ENCODE assay signal across 8 cellular contexts in the genomic region with DNA sequence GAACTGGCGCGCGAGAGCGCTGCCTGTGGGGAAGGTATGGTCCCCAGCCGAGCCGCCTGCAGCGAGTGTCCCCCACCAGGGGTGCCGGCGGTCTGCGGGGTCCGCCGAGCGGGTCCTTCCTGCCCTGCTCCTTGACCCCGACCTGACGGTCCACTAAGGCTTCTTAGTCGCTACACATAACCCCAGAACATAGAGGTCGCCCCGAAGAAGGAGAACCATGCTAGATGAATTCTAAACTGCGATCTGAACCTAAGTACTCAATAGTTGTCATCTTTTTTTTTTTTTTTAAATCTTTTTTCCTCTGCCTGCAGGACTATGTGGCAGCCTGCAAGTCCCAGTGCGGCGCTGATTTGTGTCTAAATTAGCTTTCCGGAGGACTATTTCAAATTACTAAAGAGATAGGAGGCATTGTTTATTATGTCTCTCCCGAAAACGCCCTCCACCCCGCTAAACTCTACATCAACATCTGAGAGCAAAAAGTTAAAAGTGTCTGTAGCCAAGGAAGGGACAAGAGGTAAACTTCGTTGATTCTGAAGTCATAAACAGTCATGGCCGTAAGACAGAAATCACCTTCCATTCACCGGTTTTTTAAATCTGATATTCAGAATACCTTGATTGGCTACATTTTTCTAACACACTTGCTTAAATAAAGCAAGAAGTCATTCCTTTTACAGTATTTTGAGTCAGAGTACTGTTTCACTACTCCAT. TPM values are rescaled to one million over a fixed set of nuclear protein-coding genes. Genes with fewer than 3 reads are reported as not detected.
DNase-seq lines count a peak whose midpoint lies in the region; ATAC-seq and TF ChIP-seq lines count a peak whose summit lies in the region.

No MANE protein-coding gene starts in this region.

- H3K27me3 ChIP-seq in BE2C: peaks cover 4% of the 10 kb centered on the region

- H3K9me3 ChIP-seq in BE2C: no peaks in the 10 kb centered on the region

- intact Hi-C loops in activated CD4-positive, alpha-beta memory T cell treated with anti-CD3 and anti-CD28 coated beads for 36 hours (cut with micrococcal nuclease): loop anchor here (1.0 to 5.0 kb wide), 4 partner anchors 49 to 639 kb away; partner anchors contain the start of genes FAM20B, RALGPS2 and SOAT1
- intact Hi-C loops in head of caudate nucleus (cut with DNase I): loop anchor here (5.0 to 10.0 kb wide), 4 partner anchors 71 to 284 kb away; partner anchors contain the start of genes SOAT1 and TOR3A

- no peaks in the 10 kb centered on the region for H3K4me1 ChIP-seq in BE2C

- TF ChIP-seq CTCF in BE2C (IDR thresholded peaks at IDR 0.05; ENCODE audit: low read depth, low read length) (no peak), retinal pigment epithelial cell (conservative IDR thresholded peaks at IDR 0.05; ENCODE audit: low read depth, low read length) (peak; percentile 1)

- H3K4me1 Mint-ChIP-seq in activated CD4-positive, alpha-beta memory T cell treated with anti-CD3 and anti-CD28 coated beads for 36 hours (ENCODE audit: low read depth): peaks cover 12% of the 10 kb centered on the region

- H3K9me3 Mint-ChIP-seq in activated CD4-positive, alpha-beta memory T cell treated with anti-CD3 and anti-CD28 coated beads for 36 hours: no peaks in the 10 kb centered on the region

- no peaks in the 10 kb centered on the region for H3K36me3 ChIP-seq in BE2C

- ATAC-seq in GM19035 (IDR thresholded peaks at IDR 0.05; ENCODE audit: unreplicated experiment) (peak; percentile 29), HG03521 (IDR thresholded peaks at IDR 0.05; ENCODE audit: unreplicated experiment) (peak; percentile 10)

- POLR2A ChIA-PET in activated CD4-positive, alpha-beta memory T cell treated with anti-CD3 and anti-CD28 coated beads for 36 hours (lab: Charles Lee): interaction anchor here (0.8 to 1.6 kb wide), 5 partner anchors 18 to 340 kb away, joined by 3 to 4 read pairs (median 3); partner anchors contain the start of genes SOAT1 and TOR3A

- DNase-seq in BE2C (no peak), head of caudate nucleus (peak in 25 of 42 donors; percentile 4 to 61 (median 21)), retinal pigment epithelial cell (ENCODE audit: low read depth) (no peak), LoVo (ENCODE audit: low spot score) (no peak)
- peak; percentile 10 for DNase-seq in activated CD4-positive, alpha-beta memory T cell treated with anti-CD3 and anti-CD28 coated beads for 36 hours
- DNase-seq in stimulated activated CD4-positive, alpha-beta T cell treated with anti-CD3 and anti-CD28 coated beads, Interleukin-4, amount 100 ng/mL, for 24 hours: no peak

- H3K36me3 Mint-ChIP-seq in activated CD4-positive, alpha-beta memory T cell treated with anti-CD3 and anti-CD28 coated beads for 36 hours: no peaks in the 10 kb centered on the region

- H3K27me3 Mint-ChIP-seq in activated CD4-positive, alpha-beta memory T cell treated with anti-CD3 and anti-CD28 coated beads for 36 hours: no peaks in the 10 kb centered on the region

- peak overlapping the region; percentile 95 for H3K4me3 Mint-ChIP-seq in activated CD4-positive, alpha-beta memory T cell treated with anti-CD3 and anti-CD28 coated beads for 36 hours

- CTCF ChIA-PET in activated CD4-positive, alpha-beta memory T cell treated with anti-CD3 and anti-CD28 coated beads for 36 hours (lab: Charles Lee): interaction anchor here (1.0 to 6.8 kb wide), 3 partner anchors 114 to 448 kb away, joined by 5 to 75 read pairs (median 6); partner anchors contain the start of gene TOR3A

- H3K4me3 ChIP-seq in BE2C (ENCODE audit: low read depth, low read length) (peak overlapping the region; percentile 90), retinal pigment epithelial cell (ENCODE audit: low read length) (peak overlapping the region; percentile 91)

- H3K27ac Mint-ChIP-seq in activated CD4-positive, alpha-beta memory T cell treated with anti-CD3 and anti-CD28 coated beads for 36 hours: peak overlapping the region; percentile 100

RNA-seq across cellular contexts. Expression of gene AXDND1, which starts 0.5 kb away (rescaled TPM):
- polyA plus RNA-seq in BE2C (2012; ENCODE audit: insufficient read depth, insufficient read length, low read depth): not detected
- under 1 TPM; 0.48 to 0.51 TPM for total RNA-seq in activated CD4-positive, alpha-beta memory T cell treated with anti-CD3 and anti-CD28 coated beads for 36 hours

Comparison
In these comparisons a context has a peak if more than half of its experiments do, and no peak if none do; other contexts are left out.
1. DNase-seq: peak in activated CD4-positive, alpha-beta memory T cell treated with anti-CD3 and anti-CD28 coated beads for 36 hours (single experiment) and head of caudate nucleus (25 of 42); none in BE2C (single experiment), retinal pigment epithelial cell (single experiment), LoVo (single experiment) and stimulated activated CD4-positive, alpha-beta T cell treated with anti-CD3 and anti-CD28 coated beads, Interleukin-4, amount 100 ng/mL, for 24 hours (single experiment).